Comparison of ENCODE assay signal across 8 cellular contexts in genomic region chr18:35581555-35582309, GRCh38. TPM values are rescaled to one million over a fixed set of nuclear protein-coding genes. Genes with fewer than 3 reads are reported as not detected.
DNase-seq lines count a peak whose midpoint lies in the region; ATAC-seq, FAIRE-seq and TF ChIP-seq lines count a peak whose summit lies in the region.

Gene GALNT1, plus strand, starts transcription at chr18:35581740. Its CDS starts 72,923 bp downstream, at chr18:35654663.

- H4K91ac ChIP-seq in neuronal stem cell (ENCODE audit: low read depth, low read length, poor library complexity): no peak within 1 kb of the TSS

- H3K27me3 ChIP-seq in MM.1S (replicated peaks; ENCODE audit: insufficient read depth, low read length): no peaks in the 10 kb centered on the region
- H3K27me3 ChIP-seq in neuronal stem cell (ENCODE audit: control insufficient read depth in 3 of 3, insufficient read depth in 3 of 3, low read depth in 1 of 3, low read length in 3 of 3): no peaks in the 10 kb centered on the region

- no peak within 1 kb of the TSS for H4K8ac ChIP-seq in neuronal stem cell (ENCODE audit: low read depth, low read length)

- H3K36me3 ChIP-seq in MM.1S (replicated peaks; ENCODE audit: insufficient read depth, low read length) (no peaks in the 10 kb centered on the region), neuronal stem cell (replicated peaks in 1 of 2; ENCODE audit: control insufficient read depth in 2 of 2, insufficient read depth in 2 of 2, low read length in 2 of 2) (no peaks in the 10 kb centered on the region)

- peaks cover 7% of the 10 kb centered on the region for H3K79me1 ChIP-seq in neuronal stem cell (ENCODE audit: low read depth, low read length)

- no CpG with 5 or more reads among the region's 119 CpGs for WGBS in neuronal stem cell (ENCODE audit: extremely low coverage in 2 of 2, insufficient read length in 2 of 2, insufficient replicate concordance in 1 of 2), 2 donors

- peaks cover 11% of the 10 kb centered on the region for H3K9me3 Mint-ChIP-seq in activated T-helper 2 cell treated with anti-CD3 and anti-CD28 coated beads, Interferon-gamma antibody, Interleukin-2, Interleukin-4, amounts not matched to agents 10 μg/mL and 5 μg/mL and 100 μg/mL, durations not matched to agents 14 hours and 24 hours and 36 hours

- no peak within 1 kb of the TSS for H3K14ac ChIP-seq in neuronal stem cell (ENCODE audit: low read length)

- H2BK12ac ChIP-seq in neuronal stem cell (ENCODE audit: low read length): no peak within 1 kb of the TSS

- H3K36me3 Mint-ChIP-seq in activated T-helper 2 cell treated with anti-CD3 and anti-CD28 coated beads, Interferon-gamma antibody, Interleukin-2, Interleukin-4, amounts not matched to agents 10 μg/mL and 5 μg/mL and 100 μg/mL, durations not matched to agents 14 hours and 24 hours and 36 hours (ENCODE audit: low read depth): peaks cover 13% of the 10 kb centered on the region

- intact Hi-C loops in activated T-helper 2 cell treated with anti-CD3 and anti-CD28 coated beads, Interferon-gamma antibody, Interleukin-2, Interleukin-4, amounts not matched to agents 10 μg/mL and 5 μg/mL and 100 μg/mL, durations not matched to agents 14 hours and 24 hours and 36 hours (cut with micrococcal nuclease): loop anchor here (2.0 to 5.0 kb wide), 6 partner anchors 35 to 391 kb away; partner anchors contain the start of genes INO80C, RMP24 and ZNF397

- peaks cover 26% of the 10 kb centered on the region for H3K4me1 Mint-ChIP-seq in activated T-helper 2 cell treated with anti-CD3 and anti-CD28 coated beads, Interferon-gamma antibody, Interleukin-2, Interleukin-4, amounts not matched to agents 10 μg/mL and 5 μg/mL and 100 μg/mL, durations not matched to agents 14 hours and 24 hours and 36 hours (ENCODE audit: low read depth)

- ATAC-seq in HG03520 (IDR thresholded peaks at IDR 0.05; ENCODE audit: unreplicated experiment): no peak
- ATAC-seq in GM21367 (IDR thresholded peaks at IDR 0.05; ENCODE audit: unreplicated experiment): no peak

- H3K4me3 Mint-ChIP-seq in activated T-helper 2 cell treated with anti-CD3 and anti-CD28 coated beads, Interferon-gamma antibody, Interleukin-2, Interleukin-4, amounts not matched to agents 10 μg/mL and 5 μg/mL and 100 μg/mL, durations not matched to agents 14 hours and 24 hours and 36 hours (ENCODE audit: low read depth): peak within 1 kb of the TSS; percentile 73

- peak within 1 kb of the TSS; percentile 96 for H3K18ac ChIP-seq in neuronal stem cell (ENCODE audit: low read length)

- H2BK120ac ChIP-seq in neuronal stem cell (ENCODE audit: low read depth, low read length): no peak within 1 kb of the TSS

- H3K4me1 ChIP-seq in MM.1S (ENCODE audit: low read length): 0 out of 2 replicates have a peak, but pooled peaks cover 7% of the 10 kb centered on the region
- H3K4me1 ChIP-seq in neuronal stem cell (ENCODE audit: control insufficient read depth in 2 of 2, insufficient read depth in 1 of 2, low read depth in 1 of 2, low read length in 2 of 2): peaks cover 3 to 10% of the 10 kb centered on the region in 2 donors

- H3K79me2 ChIP-seq in MM.1S (ENCODE audit: low read length): peaks cover 23% of the 10 kb centered on the region

- FAIRE-seq in frontal cortex (lab: Jason Lieb, UNC): no peak

- peaks cover 7% of the 10 kb centered on the region; the same call in 1 of the 2 replicates for H3F3A ChIP-seq in MM.1S (ENCODE audit: insufficient read depth, low read length)

- H3K4ac ChIP-seq in neuronal stem cell (ENCODE audit: low read length): no peak within 1 kb of the TSS

- H2AFZ ChIP-seq in MM.1S (ENCODE audit: low read length) (peak within 1 kb of the TSS; percentile 90), neuronal stem cell (ENCODE audit: low read length) (peak within 1 kb of the TSS; percentile 99)

- DNase-seq in NCI-H1417 (lab: John Stamatoyannopoulos, UW) (peak in 2 of 3 experiments; percentile 58 to 64), NCI-H1417 treated with DMSO at 0.1 percent for 48 hours (lab: John Stamatoyannopoulos, UW) (no peak), MM.1S (peak; percentile 25), frontal cortex (ENCODE audit: low spot score in 2 of 2) (peak; percentile 58 to 77), neuronal stem cell (ENCODE audit: low spot score) (peak; percentile 12)
- DNase-seq in activated T-helper 2 cell treated with anti-CD3 and anti-CD28 coated beads, Interferon-gamma antibody, Interleukin-2, Interleukin-4, amounts not matched to agents 10 μg/mL and 5 μg/mL and 100 μg/mL, durations not matched to agents 14 hours and 24 hours and 36 hours (ENCODE audit: low spot score): no peak

- no peaks in the 10 kb centered on the region for H3K9me2 ChIP-seq in MM.1S (replicated peaks; ENCODE audit: insufficient read depth, low read length)

- peak within 1 kb of the TSS; percentile 92 for H3K23ac ChIP-seq in neuronal stem cell (ENCODE audit: low read depth, low read length, poor library complexity)

- H3K9ac ChIP-seq in MM.1S (ENCODE audit: low read length) (peak within 1 kb of the TSS; percentile 75), neuronal stem cell (ENCODE audit: low read depth, low read length, poor library complexity) (peak within 1 kb of the TSS; percentile 89)

- H3K9me3 ChIP-seq in MM.1S (replicated peaks; ENCODE audit: insufficient read depth, low read length): no peaks in the 10 kb centered on the region
- peaks cover 7 to 20% of the 10 kb centered on the region in 2 donors for H3K9me3 ChIP-seq in neuronal stem cell (replicated peaks in 1 of 2; ENCODE audit: control insufficient read depth in 2 of 2, insufficient read depth in 1 of 2, low read depth in 1 of 2, low read length in 2 of 2)

- H4K20me1 ChIP-seq in MM.1S (ENCODE audit: insufficient read depth, low read length): no peaks in the 10 kb centered on the region

- H3K4me2 ChIP-seq in MM.1S (ENCODE audit: low read depth, low read length): peak within 1 kb of the TSS; percentile 86
- peak within 1 kb of the TSS; percentile 78 for H3K4me2 ChIP-seq in neuronal stem cell (ENCODE audit: insufficient read depth, low read length, poor library complexity, severe bottlenecking)

- peak within 1 kb of the TSS; percentile 88 for H2BK5ac ChIP-seq in neuronal stem cell (ENCODE audit: low read length)

- H3K27ac ChIP-seq in MM.1S (ENCODE audit: low read length) (peak within 1 kb of the TSS; percentile 60; the same call in 1 of the 2 replicates), neuronal stem cell (replicated peaks; ENCODE audit: low read length) (peak within 1 kb of the TSS; percentile 76)

- peaks cover 22% of the 10 kb centered on the region for H3K27me3 Mint-ChIP-seq in activated T-helper 2 cell treated with anti-CD3 and anti-CD28 coated beads, Interferon-gamma antibody, Interleukin-2, Interleukin-4, amounts not matched to agents 10 μg/mL and 5 μg/mL and 100 μg/mL, durations not matched to agents 14 hours and 24 hours and 36 hours (ENCODE audit: low read depth)

- no peak within 1 kb of the TSS for H2AK5ac ChIP-seq in neuronal stem cell (ENCODE audit: low read depth, low read length)

- no peak within 1 kb of the TSS for H2BK15ac ChIP-seq in neuronal stem cell (ENCODE audit: low read length)

- TF ChIP-seq CTCF in MM.1S (IDR thresholded peaks at IDR 0.05; ENCODE audit: low read length): no peak

- H3K27ac Mint-ChIP-seq in activated T-helper 2 cell treated with anti-CD3 and anti-CD28 coated beads, Interferon-gamma antibody, Interleukin-2, Interleukin-4, amounts not matched to agents 10 μg/mL and 5 μg/mL and 100 μg/mL, durations not matched to agents 14 hours and 24 hours and 36 hours: peak within 1 kb of the TSS; percentile 80

- H3K4me3 ChIP-seq in MM.1S (ENCODE audit: low read length): peak within 1 kb of the TSS; percentile 81
- H3K4me3 ChIP-seq in neuronal stem cell (ENCODE audit: low read length in 2 of 2): peak within 1 kb of the TSS; percentile 78 to 94

RNA-seq across cellular contexts. Expression of gene GALNT1, which starts in this region (rescaled TPM):
- total RNA-seq in activated T-helper 2 cell treated with anti-CD3 and anti-CD28 coated beads, Interferon-gamma antibody, Interleukin-2, Interleukin-4, amounts not matched to agents 10 μg/mL and 5 μg/mL and 100 μg/mL, durations not matched to agents 14 hours and 24 hours and 36 hours: 39.3 and 39.8 TPM in 2 replicates
- total RNA-seq in frontal cortex: 82.7 TPM
- polyA plus RNA-seq in neuronal stem cell (2013, experiment 1 of 2): 49.4 TPM
- 51.2 TPM for polyA plus RNA-seq in neuronal stem cell (2013, experiment 2 of 2)

Comparison
In these comparisons a context has a peak if more than half of its experiments do, and no peak if none do; other contexts are left out.
1. DNase-seq: peak in NCI-H1417 (2 of 3), MM.1S (single experiment), frontal cortex (2 of 2) and neuronal stem cell (single experiment); none in NCI-H1417 treated with DMSO at 0.1 percent for 48 hours (single experiment) and activated T-helper 2 cell treated with anti-CD3 and anti-CD28 coated beads, Interferon-gamma antibody, Interleukin-2, Interleukin-4, amounts not matched to agents 10 μg/mL and 5 μg/mL and 100 μg/mL, durations not matched to agents 14 hours and 24 hours and 36 hours (single experiment).